In genomic region chr3:14175383-14176037, GRCh38 we compare ENCODE assay signal across 1 cellular context.
A peak's percentile ranks its signal among the peaks of the same experiment; 100 is the strongest.
TF ChIP-seq lines count a peak whose summit lies in the region.

No MANE protein-coding gene starts in this region.

TF ChIP-seq in K562, 482 proteins besides CTCF, POLR2A, EP300 and RAD21 (continued from another document):
- TF ChIP-seq, protein P1, sequence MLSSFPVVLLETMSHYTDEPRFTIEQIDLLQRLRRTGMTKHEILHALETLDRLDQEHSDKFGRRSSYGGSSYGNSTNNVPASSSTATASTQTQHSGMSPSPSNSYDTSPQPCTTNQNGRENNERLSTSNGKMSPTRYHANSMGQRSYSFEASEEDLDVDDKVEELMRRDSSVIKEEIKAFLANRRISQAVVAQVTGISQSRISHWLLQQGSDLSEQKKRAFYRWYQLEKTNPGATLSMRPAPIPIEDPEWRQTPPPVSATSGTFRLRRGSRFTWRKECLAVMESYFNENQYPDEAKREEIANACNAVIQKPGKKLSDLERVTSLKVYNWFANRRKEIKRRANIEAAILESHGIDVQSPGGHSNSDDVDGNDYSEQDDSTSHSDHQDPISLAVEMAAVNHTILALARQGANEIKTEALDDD (IDR thresholded peaks at IDR 0.05), result peak; percentile 72
- TF ChIP-seq TRIM25 (IDR thresholded peaks at IDR 0.05; ENCODE audit: borderline replicate concordance) (no peak), MAZ (CRISPR knock-in tag; conservative IDR thresholded peaks at IDR 0.05 in 1 of 2, IDR thresholded peaks at IDR 0.05 in 1 of 2) (peak in 1 of 2 experiments; percentile 29; a peak in 1 of 4 replicates), LEF1 (IDR thresholded peaks at IDR 0.05) (peak; percentile 58; the same call in 1 of the 2 replicates), KDM1A (IDR thresholded peaks at IDR 0.05) (0 out of 4 replicates have a peak, but pooled peaks of 1 of the 2 experiments have one; percentile 17), BRD9 (IDR thresholded peaks at IDR 0.05; ENCODE audit: low read depth, partially characterized antibody) (no peak), HBP1 (CRISPR knock-in tag; IDR thresholded peaks at IDR 0.05) (peak; percentile 29; the same call in 1 of the 2 replicates), ADNP (tag; IDR thresholded peaks at IDR 0.05) (no peak), ESRRA (IDR thresholded peaks at IDR 0.05; ENCODE audit: borderline replicate concordance, low read depth) (peak; percentile 68; the same call in 1 of the 2 replicates), NR4A1 (CRISPR knock-in tag; IDR thresholded peaks at IDR 0.05) (no peak), NR4A1 (tag; IDR thresholded peaks at IDR 0.05) (no peak), SOX6 (IDR thresholded peaks at IDR 0.05) (peak; percentile 92), CREM (IDR thresholded peaks at IDR 0.05; ENCODE audit: low read depth) (no peak), HOXB6 (CRISPR knock-in tag; IDR thresholded peaks at IDR 0.05; ENCODE audit: borderline replicate concordance) (no peak), EGR1 (conservative IDR thresholded peaks at IDR 0.05) (no peak), ZNF253 (CRISPR knock-in tag; conservative IDR thresholded peaks at IDR 0.05) (no peak), MLLT1 (IDR thresholded peaks at IDR 0.05) (peak in 1 of 2 experiments; percentile 68; a peak in 1 of 4 replicates)
- TF ChIP-seq, protein P2, sequence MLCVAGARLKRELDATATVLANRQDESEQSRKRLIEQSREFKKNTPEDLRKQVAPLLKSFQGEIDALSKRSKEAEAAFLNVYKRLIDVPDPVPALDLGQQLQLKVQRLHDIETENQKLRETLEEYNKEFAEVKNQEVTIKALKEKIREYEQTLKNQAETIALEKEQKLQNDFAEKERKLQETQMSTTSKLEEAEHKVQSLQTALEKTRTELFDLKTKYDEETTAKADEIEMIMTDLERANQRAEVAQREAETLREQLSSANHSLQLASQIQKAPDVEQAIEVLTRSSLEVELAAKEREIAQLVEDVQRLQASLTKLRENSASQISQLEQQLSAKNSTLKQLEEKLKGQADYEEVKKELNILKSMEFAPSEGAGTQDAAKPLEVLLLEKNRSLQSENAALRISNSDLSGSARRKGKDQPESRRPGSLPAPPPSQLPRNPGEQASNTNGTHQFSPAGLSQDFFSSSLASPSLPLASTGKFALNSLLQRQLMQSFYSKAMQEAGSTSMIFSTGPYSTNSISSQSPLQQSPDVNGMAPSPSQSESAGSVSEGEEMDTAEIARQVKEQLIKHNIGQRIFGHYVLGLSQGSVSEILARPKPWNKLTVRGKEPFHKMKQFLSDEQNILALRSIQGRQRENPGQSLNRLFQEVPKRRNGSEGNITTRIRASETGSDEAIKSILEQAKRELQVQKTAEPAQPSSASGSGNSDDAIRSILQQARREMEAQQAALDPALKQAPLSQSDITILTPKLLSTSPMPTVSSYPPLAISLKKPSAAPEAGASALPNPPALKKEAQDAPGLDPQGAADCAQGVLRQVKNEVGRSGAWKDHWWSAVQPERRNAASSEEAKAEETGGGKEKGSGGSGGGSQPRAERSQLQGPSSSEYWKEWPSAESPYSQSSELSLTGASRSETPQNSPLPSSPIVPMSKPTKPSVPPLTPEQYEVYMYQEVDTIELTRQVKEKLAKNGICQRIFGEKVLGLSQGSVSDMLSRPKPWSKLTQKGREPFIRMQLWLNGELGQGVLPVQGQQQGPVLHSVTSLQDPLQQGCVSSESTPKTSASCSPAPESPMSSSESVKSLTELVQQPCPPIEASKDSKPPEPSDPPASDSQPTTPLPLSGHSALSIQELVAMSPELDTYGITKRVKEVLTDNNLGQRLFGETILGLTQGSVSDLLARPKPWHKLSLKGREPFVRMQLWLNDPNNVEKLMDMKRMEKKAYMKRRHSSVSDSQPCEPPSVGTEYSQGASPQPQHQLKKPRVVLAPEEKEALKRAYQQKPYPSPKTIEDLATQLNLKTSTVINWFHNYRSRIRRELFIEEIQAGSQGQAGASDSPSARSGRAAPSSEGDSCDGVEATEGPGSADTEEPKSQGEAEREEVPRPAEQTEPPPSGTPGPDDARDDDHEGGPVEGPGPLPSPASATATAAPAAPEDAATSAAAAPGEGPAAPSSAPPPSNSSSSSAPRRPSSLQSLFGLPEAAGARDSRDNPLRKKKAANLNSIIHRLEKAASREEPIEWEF (CRISPR knock-in tag; IDR thresholded peaks at IDR 0.05), result 0 out of 2 replicates have a peak, but pooled peaks have one; percentile 33
- TF ChIP-seq, protein P3, sequence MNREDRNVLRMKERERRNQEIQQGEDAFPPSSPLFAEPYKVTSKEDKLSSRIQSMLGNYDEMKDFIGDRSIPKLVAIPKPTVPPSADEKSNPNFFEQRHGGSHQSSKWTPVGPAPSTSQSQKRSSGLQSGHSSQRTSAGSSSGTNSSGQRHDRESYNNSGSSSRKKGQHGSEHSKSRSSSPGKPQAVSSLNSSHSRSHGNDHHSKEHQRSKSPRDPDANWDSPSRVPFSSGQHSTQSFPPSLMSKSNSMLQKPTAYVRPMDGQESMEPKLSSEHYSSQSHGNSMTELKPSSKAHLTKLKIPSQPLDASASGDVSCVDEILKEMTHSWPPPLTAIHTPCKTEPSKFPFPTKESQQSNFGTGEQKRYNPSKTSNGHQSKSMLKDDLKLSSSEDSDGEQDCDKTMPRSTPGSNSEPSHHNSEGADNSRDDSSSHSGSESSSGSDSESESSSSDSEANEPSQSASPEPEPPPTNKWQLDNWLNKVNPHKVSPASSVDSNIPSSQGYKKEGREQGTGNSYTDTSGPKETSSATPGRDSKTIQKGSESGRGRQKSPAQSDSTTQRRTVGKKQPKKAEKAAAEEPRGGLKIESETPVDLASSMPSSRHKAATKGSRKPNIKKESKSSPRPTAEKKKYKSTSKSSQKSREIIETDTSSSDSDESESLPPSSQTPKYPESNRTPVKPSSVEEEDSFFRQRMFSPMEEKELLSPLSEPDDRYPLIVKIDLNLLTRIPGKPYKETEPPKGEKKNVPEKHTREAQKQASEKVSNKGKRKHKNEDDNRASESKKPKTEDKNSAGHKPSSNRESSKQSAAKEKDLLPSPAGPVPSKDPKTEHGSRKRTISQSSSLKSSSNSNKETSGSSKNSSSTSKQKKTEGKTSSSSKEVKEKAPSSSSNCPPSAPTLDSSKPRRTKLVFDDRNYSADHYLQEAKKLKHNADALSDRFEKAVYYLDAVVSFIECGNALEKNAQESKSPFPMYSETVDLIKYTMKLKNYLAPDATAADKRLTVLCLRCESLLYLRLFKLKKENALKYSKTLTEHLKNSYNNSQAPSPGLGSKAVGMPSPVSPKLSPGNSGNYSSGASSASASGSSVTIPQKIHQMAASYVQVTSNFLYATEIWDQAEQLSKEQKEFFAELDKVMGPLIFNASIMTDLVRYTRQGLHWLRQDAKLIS (CRISPR knock-in tag; IDR thresholded peaks at IDR 0.05), result no peak
TF ChIP-seq in K562: peak in this region for 12.
